Comparison of ENCODE assay signal across 9 cellular contexts in the genomic region with DNA sequence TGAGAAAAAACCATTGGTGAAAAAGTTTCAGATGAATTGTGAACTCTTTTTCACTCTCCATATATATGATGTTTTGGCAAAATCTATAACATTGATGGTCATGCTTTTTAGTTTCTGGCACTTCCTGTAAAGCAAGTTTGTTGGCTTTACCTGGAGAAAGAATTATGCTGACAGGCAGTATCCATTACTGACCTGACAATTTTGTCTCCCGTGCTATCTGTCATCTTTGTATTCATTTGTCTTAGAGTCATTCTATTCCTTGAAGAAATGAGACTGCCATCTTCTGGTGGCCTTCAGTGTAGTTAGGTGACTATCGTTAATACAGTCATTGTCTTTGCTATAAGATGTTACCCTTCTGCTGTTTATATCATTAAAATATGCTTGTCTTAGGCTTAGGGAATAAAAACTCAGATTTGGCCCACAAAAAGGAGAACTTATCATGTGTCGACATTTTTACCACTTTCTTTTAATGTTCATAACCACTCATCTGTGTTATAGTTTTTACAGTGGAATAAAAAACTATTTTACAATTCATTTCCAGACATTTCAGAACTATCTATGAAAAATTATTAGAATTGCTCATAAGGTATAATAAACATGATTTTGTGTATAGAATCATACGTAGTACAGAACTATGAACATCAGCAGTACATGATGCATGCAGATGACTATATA.
DNase-seq lines count a peak whose midpoint lies in the region; ATAC-seq and TF ChIP-seq lines count a peak whose summit lies in the region.
"Had no signal": no experiment of that assay in that cellular context is flagged by ENCODE, and none has a peak within 500 bp of the region (broad histone marks: within the 10 kb centered on the region; RNA-seq: fewer than 3 reads in every experiment).

No MANE protein-coding gene starts in this region.

- peaks cover 5% of the 10 kb centered on the region for H3K4me1 Mint-ChIP-seq in CD14-positive monocyte
- H3K4me1 Mint-ChIP-seq in naive thymus-derived CD4-positive, alpha-beta T cell = no peaks in the 10 kb centered on the region
- H3K4me1 Mint-ChIP-seq: naive thymus-derived CD8-positive, alpha-beta T cell had no signal

- peaks cover 0 to 1% (median 0%) of the 10 kb centered on the region in 3 donors for H3K27me3 Mint-ChIP-seq in CD14-positive monocyte (ENCODE audit: low read depth in 3 of 3)
- H3K27me3 Mint-ChIP-seq in naive thymus-derived CD4-positive, alpha-beta T cell = peaks cover 18 to 41% (median 30%) of the 10 kb centered on the region in 5 donors

- H3K9me3 ChIP-seq in naive thymus-derived CD4-positive, alpha-beta T cell (ENCODE audit: control insufficient read depth in 2 of 3, low read length in 3 of 3) = no peaks in the 10 kb centered on the region
- no peaks in the 10 kb centered on the region for H3K9me3 ChIP-seq in sigmoid colon

- intact Hi-C loops in CD14-positive monocyte (cut with micrococcal nuclease) = no loop called here
- intact Hi-C loops in naive thymus-derived CD4-positive, alpha-beta T cell (cut with micrococcal nuclease) = loop anchor here (1.0 to 10.0 kb wide), 5 partner anchors 443 to 1453 kb away; no protein-coding TSS in a partner anchor
- intact Hi-C loops in sigmoid colon (cut with DNase I) = loop anchor here (5.0 kb wide), 1 partner anchor 441 kb away; no protein-coding TSS in a partner anchor

- POLR2A ChIA-PET in naive thymus-derived CD4-positive, alpha-beta T cell (lab: Charles Lee) = no interaction called here

- DNase-seq in CD14-positive monocyte (ENCODE audit: low spot score) = no peak
- peak; percentile 35 for DNase-seq in NCI-H748 treated with DMSO at 0.1 percent for 48 hours (lab: John Stamatoyannopoulos, UW)
- peak; percentile 65 for DNase-seq in dermis blood vessel endothelial cell
- DNase-seq in naive thymus-derived CD4-positive, alpha-beta T cell = peak in 2 of 9 donors; percentile 2 to 5
- no peak for DNase-seq in COLO668 (lab: John Stamatoyannopoulos, UW; ENCODE audit: unreplicated experiment)
- no peak for DNase-seq in sigmoid colon

- no peaks in the 10 kb centered on the region for H3K9me3 Mint-ChIP-seq in CD14-positive monocyte
- no peaks in the 10 kb centered on the region for H3K9me3 Mint-ChIP-seq in naive thymus-derived CD4-positive, alpha-beta T cell
- H3K9me3 Mint-ChIP-seq: naive thymus-derived CD8-positive, alpha-beta T cell had no signal

- TF ChIP-seq EP300 in sigmoid colon (IDR thresholded peaks at IDR 0.05) = no peak

- TF ChIP-seq CTCF in CD14-positive monocyte (IDR thresholded peaks at IDR 0.05) = peak; percentile 33
- TF ChIP-seq CTCF in sigmoid colon (IDR thresholded peaks at IDR 0.05) = peak in 1 of 4 experiments; percentile 30

- no peak for TF ChIP-seq POLR2A in sigmoid colon (IDR thresholded peaks at IDR 0.05)

- H3K4me3 Mint-ChIP-seq in CD14-positive monocyte = no peak overlapping the region
- H3K4me3 Mint-ChIP-seq in naive thymus-derived CD4-positive, alpha-beta T cell = no peak overlapping the region
- H3K4me3 Mint-ChIP-seq: naive thymus-derived CD8-positive, alpha-beta T cell had no signal

- no peak overlapping the region for H3K4me3 ChIP-seq in naive thymus-derived CD4-positive, alpha-beta T cell (ENCODE audit: low read length)
- no peak overlapping the region for H3K4me3 ChIP-seq in sigmoid colon

- H3K36me3 Mint-ChIP-seq in CD14-positive monocyte = no peaks in the 10 kb centered on the region
- no peaks in the 10 kb centered on the region for H3K36me3 Mint-ChIP-seq in naive thymus-derived CD4-positive, alpha-beta T cell
- H3K36me3 Mint-ChIP-seq: naive thymus-derived CD8-positive, alpha-beta T cell had no signal

- ATAC-seq in GM18861 (IDR thresholded peaks at IDR 0.05; ENCODE audit: unreplicated experiment) (peak; percentile 89), HG03139 (IDR thresholded peaks at IDR 0.05; ENCODE audit: unreplicated experiment) (peak; percentile 81)
- ATAC-seq in naive thymus-derived CD4-positive, alpha-beta T cell = peak; percentile 41

- WGBS in sigmoid colon, 2 donors = 25 to 40% methylated on average over 4 of the region's 4 CpGs

- no peak overlapping the region for H3K27ac Mint-ChIP-seq in CD14-positive monocyte
- H3K27ac Mint-ChIP-seq in naive thymus-derived CD4-positive, alpha-beta T cell = no peak overlapping the region
- H3K27ac Mint-ChIP-seq: naive thymus-derived CD8-positive, alpha-beta T cell had no signal

- CTCF ChIA-PET in naive thymus-derived CD4-positive, alpha-beta T cell (lab: Charles Lee) = interaction anchor here (0.7 kb wide), 1 partner anchor 443 kb away, joined by 3 read pairs; no protein-coding TSS in a partner anchor

- no peaks in the 10 kb centered on the region for H3K27me3 ChIP-seq in naive thymus-derived CD4-positive, alpha-beta T cell (ENCODE audit: control insufficient read depth in 2 of 2, insufficient read depth in 2 of 2, low read length in 2 of 2)
- no peaks in the 10 kb centered on the region for H3K27me3 ChIP-seq in sigmoid colon

- H3K4me1 ChIP-seq in naive thymus-derived CD4-positive, alpha-beta T cell (ENCODE audit: control insufficient read depth in 2 of 2, insufficient read depth in 2 of 2, low read length in 2 of 2) = no peaks in the 10 kb centered on the region
- peaks cover 0 to 4% (median 0%) of the 10 kb centered on the region in 4 donors for H3K4me1 ChIP-seq in sigmoid colon

- no peaks in the 10 kb centered on the region for H3K36me3 ChIP-seq in naive thymus-derived CD4-positive, alpha-beta T cell (ENCODE audit: control insufficient read depth in 2 of 3, insufficient read depth in 3 of 3, low read length in 3 of 3)
- no peaks in the 10 kb centered on the region for H3K36me3 ChIP-seq in sigmoid colon

- no peak overlapping the region for H3K27ac ChIP-seq in naive thymus-derived CD4-positive, alpha-beta T cell (ENCODE audit: low read depth, low read length)
- no peak overlapping the region for H3K27ac ChIP-seq in sigmoid colon

Comparison
In these comparisons a context has a peak if more than half of its experiments do, and no peak if none do; other contexts are left out.
1. DNase-seq: peak in NCI-H748 treated with DMSO at 0.1 percent for 48 hours (single experiment) and dermis blood vessel endothelial cell (single experiment); none in CD14-positive monocyte (single experiment), COLO668 (single experiment) and sigmoid colon (single experiment).
2. intact Hi-C loops: an anchor here in naive thymus-derived CD4-positive, alpha-beta T cell (1.0 to 10.0 kb wide) and sigmoid colon (5.0 kb wide); none called in CD14-positive monocyte.
3. Peak in every context shown above with its lines, with median percentiles within 50 percentile points of each other: ATAC-seq.